In genomic region chr17:40903129-40903847, GRCh38 we compare ENCODE assay signal across 11 cellular contexts. TPM values are rescaled to one million over a fixed set of nuclear protein-coding genes. Genes with fewer than 3 reads are reported as not detected.
DNase-seq lines count a peak whose midpoint lies in the region; ATAC-seq, FAIRE-seq and TF ChIP-seq lines count a peak whose summit lies in the region.
"Had no signal": no experiment of that assay in that cellular context is flagged by ENCODE, and none has a peak within 500 bp of the region (broad histone marks: within the 10 kb centered on the region; RNA-seq: fewer than 3 reads in every experiment).

No MANE protein-coding gene starts in this region.

- no peak for ATAC-seq in K562
- ATAC-seq in HG03095 (IDR thresholded peaks at IDR 0.05; ENCODE audit: unreplicated experiment) = no peak
- ATAC-seq in GM18505 (IDR thresholded peaks at IDR 0.05; ENCODE audit: unreplicated experiment) = no peak
- no peak for ATAC-seq in T-helper 17 cell
- ATAC-seq: activated CD8-positive, alpha-beta memory T cell treated with anti-CD3 and anti-CD28 coated beads, Interleukin-2, amount 10 ng/mL, durations not matched to agents 7 days and 5 days; gastroesophageal sphincter had no signal

- no peak overlapping the region for H3K27ac ChIP-seq in K562 (ENCODE audit: extremely low read depth, low read depth, low read length)
- H3K27ac ChIP-seq in neural progenitor cell = no peak overlapping the region
- H3K27ac ChIP-seq: gastroesophageal sphincter had no signal

- H3K4me1 Mint-ChIP-seq in nephron progenitor cell (peaks cover 12% of the 10 kb centered on the region), neural progenitor cell (no peaks in the 10 kb centered on the region), T-helper 17 cell (peaks cover 7% of the 10 kb centered on the region)

- DNase-seq in Daoy (ENCODE audit: low read depth) = peak; percentile 81
- peak; percentile 84 for DNase-seq in M059J (ENCODE audit: low read depth)
- peak; percentile 12 to 32 (median 20) for DNase-seq in K562 (ENCODE audit: extremely low read depth in 1 of 4, low spot score in 3 of 4)
- DNase-seq in nephron progenitor cell = no peak
- no peak for DNase-seq in neural progenitor cell (ENCODE audit: low spot score)
- DNase-seq in T-helper 17 cell = no peak
- DNase-seq: activated CD8-positive, alpha-beta memory T cell treated with anti-CD3 and anti-CD28 coated beads, Interleukin-2, amount 10 ng/mL, durations not matched to agents 7 days and 5 days had no signal

- H3K4me3 Mint-ChIP-seq in nephron progenitor cell (no peak overlapping the region), neural progenitor cell (no peak overlapping the region), T-helper 17 cell (no peak overlapping the region)
- H3K4me3 Mint-ChIP-seq: activated CD8-positive, alpha-beta memory T cell treated with anti-CD3 and anti-CD28 coated beads, Interleukin-2, amount 10 ng/mL, durations not matched to agents 7 days and 5 days had no signal

- H4K20me1 ChIP-seq in K562 (replicated peaks; ENCODE audit: control insufficient read depth, insufficient read depth, low read length) (0 out of 2 replicates have a peak, but pooled peaks cover 2% of the 10 kb centered on the region), neural progenitor cell (ENCODE audit: low read depth) (no peaks in the 10 kb centered on the region)

- no peak overlapping the region for H3K4me3 ChIP-seq in K562
- H3K4me3 ChIP-seq in neural progenitor cell = no peak overlapping the region
- H3K4me3 ChIP-seq: gastroesophageal sphincter had no signal

- TF ChIP-seq EP300 in K562 (IDR thresholded peaks at IDR 0.05; ENCODE audit: low read length) = no peak

- POLR2A ChIA-PET in K562 (lab: Yijun Ruan, JAX) = interaction anchor here (0.6 kb wide), 1 partner anchor 13 kb away, joined by 3 read pairs; no protein-coding TSS in a partner anchor

- H3K4me2 ChIP-seq in K562 (ENCODE audit: insufficient read depth, low read length) (0 out of 2 replicates have a peak overlapping the region, but pooled peaks have one; percentile 7), neural progenitor cell (no peak overlapping the region)

- under 1% methylated on average over 12 of the region's 12 CpGs for WGBS in K562 (ENCODE audit: insufficient coverage, low coverage, missing lambda C conversion rate)

- H3K36me3 Mint-ChIP-seq in nephron progenitor cell (ENCODE audit: low read depth) (no peaks in the 10 kb centered on the region), neural progenitor cell (no peaks in the 10 kb centered on the region), T-helper 17 cell (ENCODE audit: low read depth) (peaks cover 3% of the 10 kb centered on the region)
- H3K36me3 Mint-ChIP-seq: activated CD8-positive, alpha-beta memory T cell treated with anti-CD3 and anti-CD28 coated beads, Interleukin-2, amount 10 ng/mL, durations not matched to agents 7 days and 5 days had no signal

- no peaks in the 10 kb centered on the region for H3K36me3 ChIP-seq in K562 (ENCODE audit: control insufficient read depth, insufficient read depth, low read length)
- no peaks in the 10 kb centered on the region for H3K36me3 ChIP-seq in neural progenitor cell
- H3K36me3 ChIP-seq: gastroesophageal sphincter had no signal

- intact Hi-C loops in K562 (cut with micrococcal nuclease) = loop anchor here (10.0 kb wide), 2 partner anchors 288 to 592 kb away; no protein-coding TSS in a partner anchor

- TF ChIP-seq CTCF in K562 (IDR thresholded peaks at IDR 0.05 in 2 of 3, conservative IDR thresholded peaks at IDR 0.05 in 1 of 3; ENCODE audit: insufficient read depth in 2 of 3, low read depth in 1 of 3, low read length in 3 of 3) = no peak
- no peak for TF ChIP-seq CTCF in nephron progenitor cell (IDR thresholded peaks at IDR 0.05)
- no peak for TF ChIP-seq CTCF in neural progenitor cell (IDR thresholded peaks at IDR 0.05)

- no peaks in the 10 kb centered on the region for H3F3A ChIP-seq in neural progenitor cell (ENCODE audit: low read depth)

- BruUV-seq in K562 (replicated peaks; lab: Mats Ljungman, UMichigan) = no TSS peak

- H3K4me1 ChIP-seq in K562 (replicated peaks in 1 of 2; ENCODE audit: control insufficient read depth in 2 of 2, insufficient read depth in 2 of 2, low read length in 2 of 2) = no peaks in the 10 kb centered on the region; a peak in 1 of 5 replicates
- peaks cover 2% of the 10 kb centered on the region for H3K4me1 ChIP-seq in neural progenitor cell
- H3K4me1 ChIP-seq: gastroesophageal sphincter had no signal

- in situ Hi-C loops in K562 (cut with MboI) = loop anchor here (10.0 kb wide), 1 partner anchor 98 kb away; no protein-coding TSS in a partner anchor

- H3K9me3 ChIP-seq in K562 (replicated peaks; ENCODE audit: control insufficient read depth, insufficient read depth, low read depth, low read length) = no peaks in the 10 kb centered on the region
- no peaks in the 10 kb centered on the region for H3K9me3 ChIP-seq in neural progenitor cell (ENCODE audit: low read depth)
- H3K9me3 ChIP-seq in T-helper 17 cell (ENCODE audit: control insufficient read depth, low read length, poor library complexity, severe bottlenecking) = no peaks in the 10 kb centered on the region
- H3K9me3 ChIP-seq: gastroesophageal sphincter had no signal

- no peak for TF ChIP-seq POLR2A in K562 (conservative IDR thresholded peaks at IDR 0.05)
- TF ChIP-seq POLR2A in GM18505 (IDR thresholded peaks at IDR 0.05; ENCODE audit: borderline replicate concordance, extremely low read depth, insufficient read depth, insufficient read length) = no peak

- H3K9me3 Mint-ChIP-seq in nephron progenitor cell = no peaks in the 10 kb centered on the region
- H3K9me3 Mint-ChIP-seq in neural progenitor cell = no peaks in the 10 kb centered on the region

- CTCF ChIA-PET in K562 (lab: Yijun Ruan, JAX; ENCODE audit: low intra/inter-chr PET ratio) = interaction anchor here (0.6 kb wide), 1 partner anchor 760 kb away, joined by 4 read pairs; no protein-coding TSS in a partner anchor

- no peaks in the 10 kb centered on the region for H3K9me1 ChIP-seq in K562 (ENCODE audit: control insufficient read depth, insufficient read depth, low read length)

- no peak for TF ChIP-seq RAD21 in K562 (CRISPR knock-in tag; conservative IDR thresholded peaks at IDR 0.05 in 1 of 2, IDR thresholded peaks at IDR 0.05 in 1 of 2)

- FAIRE-seq in K562 (lab: Jason Lieb, UNC) = no peak

- H3K27ac Mint-ChIP-seq in nephron progenitor cell (peak overlapping the region; percentile 19), neural progenitor cell (no peak overlapping the region), T-helper 17 cell (no peak overlapping the region)
- H3K27ac Mint-ChIP-seq: activated CD8-positive, alpha-beta memory T cell treated with anti-CD3 and anti-CD28 coated beads, Interleukin-2, amount 10 ng/mL, durations not matched to agents 7 days and 5 days had no signal

- no peak overlapping the region; the same call in 1 of the 2 replicates for H2AFZ ChIP-seq in K562 (ENCODE audit: low read depth, low read length)
- no peak overlapping the region for H2AFZ ChIP-seq in neural progenitor cell (replicated peaks)

- H3K79me2 ChIP-seq in K562 (ENCODE audit: control insufficient read depth, insufficient read depth, low read length) = no peaks in the 10 kb centered on the region
- no peaks in the 10 kb centered on the region for H3K79me2 ChIP-seq in neural progenitor cell (ENCODE audit: low read depth)

- peaks cover 25 to 36% of the 10 kb centered on the region in 2 experiments; a peak in 4 of 5 replicates for H3K27me3 ChIP-seq in K562 (ENCODE audit: control insufficient read depth in 2 of 2, insufficient read depth in 2 of 2, low read length in 2 of 2)
- no peaks in the 10 kb centered on the region for H3K27me3 ChIP-seq in neural progenitor cell

- H3K27me3 Mint-ChIP-seq in nephron progenitor cell (ENCODE audit: low read depth, poor library complexity) (peaks cover 10% of the 10 kb centered on the region), neural progenitor cell (ENCODE audit: insufficient read depth, low read depth) (peaks cover 3% of the 10 kb centered on the region), T-helper 17 cell (peaks cover 68% of the 10 kb centered on the region)

- no peak overlapping the region for H3K9ac ChIP-seq in K562 (ENCODE audit: insufficient read depth in 1 of 2, low read depth in 2 of 2, low read length in 2 of 2)
- no peak overlapping the region for H3K9ac ChIP-seq in neural progenitor cell

RNA-seq across cellular contexts. Expression of gene KRT20, which starts 18.2 kb away (rescaled TPM):
- total RNA-seq in Daoy (2014; rRNA removed; shearing (Covaris generic)) = not detected in 2 replicates
- total RNA-seq in M059J (2014; rRNA removed; shearing (Covaris generic)) = 0.17 TPM in 1 of 2 replicates, not detected in the other
- not detected in 2 replicates for total RNA-seq in K562 (2011; cell fraction: chromatin; rRNA removed; ENCODE audit: low replicate concordance)
- not detected in 2 replicates for total RNA-seq in K562 (2011; cell fraction: nucleolus; rRNA removed)
- not detected in 2 replicates for total RNA-seq in K562 (2011; cell fraction: nucleoplasm; rRNA removed)
- not detected in 2 replicates for total RNA-seq in K562 (2014; rRNA removed)
- not detected in 2 replicates for total RNA-seq in K562 (2014; rRNA removed; fragmentation: Illumina TruSeq; extraction: Trizol)
- not detected in 2 replicates for total RNA-seq in K562 (2015; rRNA removed; fragmentation: Illumina TruSeq; extraction: Trizol)
- 0.44 and 0.51 TPM in 2 replicates for total RNA-seq in K562 (2021)
- polyA plus RNA-seq in K562 (2011; rRNA removed) = not detected in 2 replicates
- not detected in 2 replicates for polyA plus RNA-seq in K562 (2011; cell fraction: cytosol; rRNA removed)
- polyA plus RNA-seq in K562 (2011; cell fraction: nucleus; rRNA removed) = not detected in 2 replicates
- polyA plus RNA-seq in K562 (2012) = not detected in 2 replicates
- not detected in 2 replicates for polyA plus RNA-seq in K562 (2014; fragmentation: Illumina TruSeq; extraction: Trizol)
- polyA plus RNA-seq in K562 (2014; fragmentation: Nextera tagmentation; extraction: Ambion mirVana) = not detected
- not detected in 2 replicates for polyA plus RNA-seq in K562 (2014; rRNA removed)
- polyA minus RNA-seq in K562 (2011; rRNA and poly(A)+ RNA removed) = not detected in 2 replicates
- polyA minus RNA-seq in K562 (2011; cell fraction: cytosol; rRNA and poly(A)+ RNA removed) = not detected in 2 replicates
- not detected in 2 replicates for polyA minus RNA-seq in K562 (2011; cell fraction: nucleus; rRNA and poly(A)+ RNA removed)
- total RNA-seq in neural progenitor cell (ENCODE audit: low replicate concordance) = not detected in 2 replicates
- total RNA-seq in T-helper 17 cell = not detected
- total RNA-seq: activated CD8-positive, alpha-beta memory T cell treated with anti-CD3 and anti-CD28 coated beads, Interleukin-2, amount 10 ng/mL, durations not matched to agents 7 days and 5 days; gastroesophageal sphincter; skeletal muscle tissue had no signal

RNA-seq across cellular contexts. Expression of gene KRT23, which starts 34.2 kb away (rescaled TPM):
- not detected in 2 replicates for total RNA-seq in Daoy (2014; rRNA removed; shearing (Covaris generic))
- not detected in 2 replicates for total RNA-seq in M059J (2014; rRNA removed; shearing (Covaris generic))
- not detected in 2 replicates for total RNA-seq in K562 (2011; cell fraction: chromatin; rRNA removed; ENCODE audit: low replicate concordance)
- not detected in 2 replicates for total RNA-seq in K562 (2011; cell fraction: nucleolus; rRNA removed)
- not detected in 2 replicates for total RNA-seq in K562 (2011; cell fraction: nucleoplasm; rRNA removed)
- total RNA-seq in K562 (2014; rRNA removed) = not detected in 2 replicates
- total RNA-seq in K562 (2014; rRNA removed; fragmentation: Illumina TruSeq; extraction: Trizol) = not detected in 2 replicates
- total RNA-seq in K562 (2015; rRNA removed; fragmentation: Illumina TruSeq; extraction: Trizol) = not detected in 2 replicates
- total RNA-seq in K562 (2021) = not detected in 2 replicates
- not detected in 2 replicates for polyA plus RNA-seq in K562 (2011; rRNA removed)
- not detected in 2 replicates for polyA plus RNA-seq in K562 (2011; cell fraction: cytosol; rRNA removed)
- not detected in 2 replicates for polyA plus RNA-seq in K562 (2011; cell fraction: nucleus; rRNA removed)
- polyA plus RNA-seq in K562 (2012) = not detected in 2 replicates
- not detected in 2 replicates for polyA plus RNA-seq in K562 (2014; fragmentation: Illumina TruSeq; extraction: Trizol)
- polyA plus RNA-seq in K562 (2014; fragmentation: Nextera tagmentation; extraction: Ambion mirVana) = not detected
- polyA plus RNA-seq in K562 (2014; rRNA removed) = not detected in 2 replicates
- not detected in 2 replicates for polyA minus RNA-seq in K562 (2011; rRNA and poly(A)+ RNA removed)
- not detected in 2 replicates for polyA minus RNA-seq in K562 (2011; cell fraction: cytosol; rRNA and poly(A)+ RNA removed)
- polyA minus RNA-seq in K562 (2011; cell fraction: nucleus; rRNA and poly(A)+ RNA removed) = not detected in 2 replicates
- total RNA-seq in neural progenitor cell (ENCODE audit: low replicate concordance) = 0.60 TPM in 1 of 2 replicates, not detected in the other
- total RNA-seq in T-helper 17 cell = not detected
- total RNA-seq: activated CD8-positive, alpha-beta memory T cell treated with anti-CD3 and anti-CD28 coated beads, Interleukin-2, amount 10 ng/mL, durations not matched to agents 7 days and 5 days had no signal

RNA-seq across cellular contexts. Expression of gene KRT12, which starts 36.3 kb away (rescaled TPM):
- total RNA-seq in Daoy (2014; rRNA removed; shearing (Covaris generic)) = not detected in 2 replicates
- total RNA-seq in M059J (2014; rRNA removed; shearing (Covaris generic)) = not detected in 2 replicates
- total RNA-seq in K562 (2011; cell fraction: chromatin; rRNA removed; ENCODE audit: low replicate concordance) = 1.2 TPM in 1 of 2 replicates, not detected in the other
- 1.3 TPM in 1 of 2 replicates, not detected in the other for total RNA-seq in K562 (2011; cell fraction: nucleolus; rRNA removed)
- not detected in 2 replicates for total RNA-seq in K562 (2011; cell fraction: nucleoplasm; rRNA removed)
- total RNA-seq in K562 (2014; rRNA removed) (6.2 and 7.5 TPM in 2 replicates), K562 (2014; rRNA removed; fragmentation: Illumina TruSeq; extraction: Trizol) (1.7 and 1.9 TPM in 2 replicates), K562 (2015; rRNA removed; fragmentation: Illumina TruSeq; extraction: Trizol) (2.3 and 3.1 TPM in 2 replicates), K562 (2021) (1.9 and 2.4 TPM in 2 replicates), neural progenitor cell (ENCODE audit: low replicate concordance) (not detected in 2 replicates), T-helper 17 cell (not detected)
- polyA plus RNA-seq in K562 (2011; rRNA removed) (0.63 and 0.91 TPM in 2 replicates), K562 (2014; fragmentation: Illumina TruSeq; extraction: Trizol) (2.2 and 2.9 TPM in 2 replicates), K562 (2014; fragmentation: Nextera tagmentation; extraction: Ambion mirVana) (under 1 TPM; 0.18 to 0.53 TPM), K562 (2014; rRNA removed) (3.0 and 7.0 TPM in 2 replicates)
- polyA plus RNA-seq in K562 (2011; cell fraction: cytosol; rRNA removed) = 0.74 and 1.6 TPM in 2 replicates
- 0.38 and 0.46 TPM in 2 replicates for polyA plus RNA-seq in K562 (2011; cell fraction: nucleus; rRNA removed)
- 3.5 and 4.4 TPM in 2 replicates for polyA plus RNA-seq in K562 (2012)
- polyA minus RNA-seq in K562 (2011; rRNA and poly(A)+ RNA removed) = 0.18 and 0.42 TPM in 2 replicates
- polyA minus RNA-seq in K562 (2011; cell fraction: cytosol; rRNA and poly(A)+ RNA removed) = not detected in 2 replicates
- polyA minus RNA-seq in K562 (2011; cell fraction: nucleus; rRNA and poly(A)+ RNA removed) = 0.54 and 0.56 TPM in 2 replicates
- total RNA-seq: activated CD8-positive, alpha-beta memory T cell treated with anti-CD3 and anti-CD28 coated beads, Interleukin-2, amount 10 ng/mL, durations not matched to agents 7 days and 5 days; gastroesophageal sphincter; skeletal muscle tissue had no signal

Comparison
In these comparisons a context has a peak if more than half of its experiments do, and no peak if none do; other contexts are left out.
1. DNase-seq: peak in Daoy (single experiment), M059J (single experiment) and K562 (4 of 4); none in nephron progenitor cell (single experiment), neural progenitor cell (single experiment) and T-helper 17 cell (0 of 3).